1 cellular context compared by ENCODE assay signal in the genomic region with DNA sequence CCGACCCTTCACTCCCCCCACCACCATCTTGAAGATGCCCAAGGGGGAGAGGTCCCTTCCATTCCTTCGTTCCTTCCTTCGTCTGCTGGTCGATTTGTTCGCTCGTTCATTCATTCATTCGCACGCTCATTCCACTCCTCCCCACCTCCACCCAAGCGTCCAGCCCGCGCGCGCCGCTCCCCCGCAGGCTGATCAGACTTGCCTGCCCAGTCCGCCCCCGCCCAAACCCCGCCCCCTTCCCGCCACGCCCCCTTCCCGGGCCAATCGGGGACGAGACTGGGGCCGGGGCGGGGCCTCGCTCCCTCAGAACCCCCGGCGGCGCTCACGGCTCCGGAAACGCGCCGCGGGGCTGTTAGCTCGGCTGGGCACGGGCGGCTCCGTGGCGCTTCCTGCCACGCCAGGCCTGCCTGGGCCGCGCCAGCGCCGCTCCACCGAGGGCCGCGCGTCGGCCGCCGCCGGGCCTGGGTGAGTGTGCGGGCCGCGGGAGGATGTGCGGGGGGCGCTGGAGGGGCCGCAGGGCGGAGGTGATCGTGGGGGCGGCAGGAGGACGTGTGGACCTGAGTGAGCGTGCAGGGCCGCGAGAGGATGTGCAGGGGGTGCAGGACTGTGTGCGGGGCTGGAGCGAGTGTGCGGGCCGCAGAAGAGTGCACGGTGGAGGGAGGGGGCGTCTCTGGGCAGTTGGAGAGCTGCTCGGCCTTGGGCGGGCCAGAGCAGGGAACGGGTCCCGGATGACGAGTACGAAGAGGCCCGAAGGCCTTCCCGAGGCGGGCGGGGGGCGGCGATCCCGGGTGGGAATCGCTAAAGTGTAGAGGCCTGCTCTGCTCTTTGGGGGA.
TF ChIP-seq lines count a peak whose summit lies in the region.

Gene ZNF275, plus strand, starts transcription at position 333 of the 833 bp plus-strand sequence. CDS start 2,527 bp downstream, outside the sequence.

TF ChIP-seq in HepG2, 621 proteins besides CTCF, POLR2A, EP300 and RAD21:
- TF ChIP-seq, protein P1, sequence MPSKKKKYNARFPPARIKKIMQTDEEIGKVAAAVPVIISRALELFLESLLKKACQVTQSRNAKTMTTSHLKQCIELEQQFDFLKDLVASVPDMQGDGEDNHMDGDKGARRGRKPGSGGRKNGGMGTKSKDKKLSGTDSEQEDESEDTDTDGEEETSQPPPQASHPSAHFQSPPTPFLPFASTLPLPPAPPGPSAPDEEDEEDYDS (CRISPR knock-in tag; IDR thresholded peaks at IDR 0.05): 0 out of 2 replicates have a peak, but pooled peaks have one; percentile 16
- TF ChIP-seq, protein P2, sequence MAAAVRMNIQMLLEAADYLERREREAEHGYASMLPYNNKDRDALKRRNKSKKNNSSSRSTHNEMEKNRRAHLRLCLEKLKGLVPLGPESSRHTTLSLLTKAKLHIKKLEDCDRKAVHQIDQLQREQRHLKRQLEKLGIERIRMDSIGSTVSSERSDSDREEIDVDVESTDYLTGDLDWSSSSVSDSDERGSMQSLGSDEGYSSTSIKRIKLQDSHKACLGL (CRISPR knock-in tag; IDR thresholded peaks at IDR 0.05): 0 out of 2 replicates have a peak, but pooled peaks have one; percentile 41
- peak; percentile 41; the same call in 1 of the 2 replicates for TF ChIP-seq ATF7-NPFF (CRISPR knock-in tag; IDR thresholded peaks at IDR 0.05; ENCODE audit: low read depth)
- no peak for TF ChIP-seq ZSCAN30 (CRISPR knock-in tag; IDR thresholded peaks at IDR 0.05)
- no peak for TF ChIP-seq ZNF430 (CRISPR knock-in tag; IDR thresholded peaks at IDR 0.05)
- peak; percentile 72 for TF ChIP-seq RBFOX2 (IDR thresholded peaks at IDR 0.05; ENCODE audit: low read depth, low read length)
- 0 out of 2 replicates have a peak, but pooled peaks have one; percentile 28 for TF ChIP-seq POLR2AphosphoS5 (IDR thresholded peaks at IDR 0.05; ENCODE audit: low read depth, low read length)
- TF ChIP-seq AGO2 (optimal IDR thresholded peaks at IDR 0.05; ENCODE audit: low read depth, low read length): peak; percentile 48
- TF ChIP-seq MAX (IDR thresholded peaks at IDR 0.05): peak; percentile 57
- peak; percentile 41; the same call in 1 of the 2 replicates for TF ChIP-seq SPEN (CRISPR knock-in tag; IDR thresholded peaks at IDR 0.05; ENCODE audit: low read depth)
- no peak for TF ChIP-seq PAWR (CRISPR knock-in tag; IDR thresholded peaks at IDR 0.05; ENCODE audit: borderline replicate concordance)
- peak; percentile 70 for TF ChIP-seq ZNF563 (CRISPR knock-in tag; IDR thresholded peaks at IDR 0.05)
- TF ChIP-seq ZBTB42 (CRISPR knock-in tag; IDR thresholded peaks at IDR 0.05): no peak
- TF ChIP-seq E2F5 (CRISPR knock-in tag; conservative IDR thresholded peaks at IDR 0.05): no peak
- TF ChIP-seq ZNF256 (CRISPR knock-in tag; conservative IDR thresholded peaks at IDR 0.05): no peak
- TF ChIP-seq GABPB1 (CRISPR knock-in tag; IDR thresholded peaks at IDR 0.05): peak; percentile 47; the same call in 1 of the 2 replicates
- no peak for TF ChIP-seq HOXA9 (CRISPR knock-in tag; IDR thresholded peaks at IDR 0.05; ENCODE audit: borderline replicate concordance)
- no peak for TF ChIP-seq GTF3A (CRISPR knock-in tag; conservative IDR thresholded peaks at IDR 0.05)
- TF ChIP-seq SAP130 (CRISPR knock-in tag; IDR thresholded peaks at IDR 0.05; ENCODE audit: low read depth): peak; percentile 42
- peak; percentile 91 for TF ChIP-seq ZFX (CRISPR knock-in tag; IDR thresholded peaks at IDR 0.05; ENCODE audit: low read depth)
- 0 out of 2 replicates have a peak, but pooled peaks have one; percentile 33 for TF ChIP-seq POLR2G (IDR thresholded peaks at IDR 0.05; ENCODE audit: low read depth, low read length)
- TF ChIP-seq ERF (CRISPR knock-in tag; IDR thresholded peaks at IDR 0.05): no peak
- TF ChIP-seq MXI1 (IDR thresholded peaks at IDR 0.05; ENCODE audit: borderline replicate concordance, low read depth, low read length): peak; percentile 28; the same call in 1 of the 3 replicates
- no peak for TF ChIP-seq ZNF503 (CRISPR knock-in tag; IDR thresholded peaks at IDR 0.05)
- TF ChIP-seq SALL1 (CRISPR knock-in tag; IDR thresholded peaks at IDR 0.05): 0 out of 2 replicates have a peak, but pooled peaks have one; percentile 12
- TF ChIP-seq, protein P3, sequence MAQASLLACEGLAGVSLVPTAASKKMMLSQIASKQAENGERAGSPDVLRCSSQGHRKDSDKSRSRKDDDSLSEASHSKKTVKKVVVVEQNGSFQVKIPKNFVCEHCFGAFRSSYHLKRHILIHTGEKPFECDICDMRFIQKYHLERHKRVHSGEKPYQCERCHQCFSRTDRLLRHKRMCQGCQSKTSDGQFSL (CRISPR knock-in tag; IDR thresholded peaks at IDR 0.05): no peak
- TF ChIP-seq HES4 (CRISPR knock-in tag; IDR thresholded peaks at IDR 0.05; ENCODE audit: borderline replicate concordance): peak; percentile 53; the same call in 1 of the 2 replicates
- 0 out of 2 replicates have a peak, but pooled peaks have one; percentile 17 for TF ChIP-seq NFYB (CRISPR knock-in tag; IDR thresholded peaks at IDR 0.05)
- 0 out of 2 replicates have a peak, but pooled peaks have one; percentile 32 for TF ChIP-seq HOXA3 (CRISPR knock-in tag; IDR thresholded peaks at IDR 0.05)
- TF ChIP-seq PHF8 (CRISPR knock-in tag; IDR thresholded peaks at IDR 0.05): peak; percentile 37
- TF ChIP-seq, protein P4, sequence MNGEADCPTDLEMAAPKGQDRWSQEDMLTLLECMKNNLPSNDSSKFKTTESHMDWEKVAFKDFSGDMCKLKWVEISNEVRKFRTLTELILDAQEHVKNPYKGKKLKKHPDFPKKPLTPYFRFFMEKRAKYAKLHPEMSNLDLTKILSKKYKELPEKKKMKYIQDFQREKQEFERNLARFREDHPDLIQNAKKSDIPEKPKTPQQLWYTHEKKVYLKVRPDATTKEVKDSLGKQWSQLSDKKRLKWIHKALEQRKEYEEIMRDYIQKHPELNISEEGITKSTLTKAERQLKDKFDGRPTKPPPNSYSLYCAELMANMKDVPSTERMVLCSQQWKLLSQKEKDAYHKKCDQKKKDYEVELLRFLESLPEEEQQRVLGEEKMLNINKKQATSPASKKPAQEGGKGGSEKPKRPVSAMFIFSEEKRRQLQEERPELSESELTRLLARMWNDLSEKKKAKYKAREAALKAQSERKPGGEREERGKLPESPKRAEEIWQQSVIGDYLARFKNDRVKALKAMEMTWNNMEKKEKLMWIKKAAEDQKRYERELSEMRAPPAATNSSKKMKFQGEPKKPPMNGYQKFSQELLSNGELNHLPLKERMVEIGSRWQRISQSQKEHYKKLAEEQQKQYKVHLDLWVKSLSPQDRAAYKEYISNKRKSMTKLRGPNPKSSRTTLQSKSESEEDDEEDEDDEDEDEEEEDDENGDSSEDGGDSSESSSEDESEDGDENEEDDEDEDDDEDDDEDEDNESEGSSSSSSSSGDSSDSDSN (CRISPR knock-in tag; IDR thresholded peaks at IDR 0.05): 0 out of 2 replicates have a peak, but pooled peaks have one; percentile 34
- no peak for TF ChIP-seq MXD4 (CRISPR knock-in tag; IDR thresholded peaks at IDR 0.05)
- peak; percentile 34; the same call in 1 of the 2 replicates for TF ChIP-seq ZNF687 (CRISPR knock-in tag; IDR thresholded peaks at IDR 0.05)
- peak; percentile 41 for TF ChIP-seq GABPA (IDR thresholded peaks at IDR 0.05; ENCODE audit: low read depth, low read length)
- no peak for TF ChIP-seq GABPA (CRISPR knock-in tag; IDR thresholded peaks at IDR 0.05; ENCODE audit: low read depth)
- TF ChIP-seq SMAD9 (CRISPR knock-in tag; IDR thresholded peaks at IDR 0.05): no peak
- TF ChIP-seq MAZ (IDR thresholded peaks at IDR 0.05; ENCODE audit: borderline replicate concordance, low read depth, low read length): no peak
- 0 out of 2 replicates have a peak, but pooled peaks have one; percentile 36 for TF ChIP-seq MAZ (CRISPR knock-in tag; IDR thresholded peaks at IDR 0.05; ENCODE audit: low read depth)
- no peak for TF ChIP-seq HNRNPLL (IDR thresholded peaks at IDR 0.05; ENCODE audit: low read depth, low read length, poor library complexity, severe bottlenecking)
- peak; percentile 91 for TF ChIP-seq ZFY (CRISPR knock-in tag; IDR thresholded peaks at IDR 0.05)
- TF ChIP-seq WIZ (CRISPR knock-in tag; IDR thresholded peaks at IDR 0.05): no peak
